Comparison of ENCODE assay signal across 28 cellular contexts in genomic region chr2:6943523-6943922, GRCh38. TPM values are rescaled to one million over a fixed set of nuclear protein-coding genes. Genes with fewer than 3 reads are reported as not detected.
DNase-seq lines count a peak whose midpoint lies in the region; ATAC-seq and TF ChIP-seq lines count a peak whose summit lies in the region.
"Had no signal": no experiment of that assay in that cellular context is flagged by ENCODE, and none has a peak within 500 bp of the region (broad histone marks: within the 10 kb centered on the region; RNA-seq: fewer than 3 reads in every experiment).

No MANE protein-coding gene starts in this region.

- 93 to 98% methylated on average over 6 of the region's 6 CpGs for WGBS in endodermal cell (ENCODE audit: insufficient coverage in 1 of 2, insufficient read length in 1 of 2), 2 experiments
- WGBS in mesenchymal stem cell = 96% methylated on average over 6 of the region's 6 CpGs

- no peak overlapping the region for H2BK12ac ChIP-seq in mesenchymal stem cell (ENCODE audit: low read length in 2 of 2)

- H2BK120ac ChIP-seq in mesenchymal stem cell (ENCODE audit: low read depth, low read length) = no peak overlapping the region

- H3K27me3 Mint-ChIP-seq in activated CD4-positive, alpha-beta T cell treated with anti-CD3 and anti-CD28 coated beads, Interleukin-2, amount 10 ng/mL, durations not matched to agents 7 days and 5 days = no peaks in the 10 kb centered on the region
- H3K27me3 Mint-ChIP-seq in endodermal cell (ENCODE audit: insufficient read depth) (no peaks in the 10 kb centered on the region), type B pancreatic cell (no peaks in the 10 kb centered on the region), T-cell (no peaks in the 10 kb centered on the region)
- H3K27me3 Mint-ChIP-seq: activated naive CD8-positive, alpha-beta T cell treated with anti-CD3 and anti-CD28 coated beads, Interleukin-2, amount 10 ng/mL, durations not matched to agents 7 days and 5 days had no signal

- H3K9me3 Mint-ChIP-seq in activated CD4-positive, alpha-beta T cell treated with anti-CD3 and anti-CD28 coated beads, Interleukin-2, amount 10 ng/mL, durations not matched to agents 7 days and 5 days = no peaks in the 10 kb centered on the region
- H3K9me3 Mint-ChIP-seq in endodermal cell (no peaks in the 10 kb centered on the region), type B pancreatic cell (no peaks in the 10 kb centered on the region), T-cell (no peaks in the 10 kb centered on the region)
- H3K9me3 Mint-ChIP-seq: activated naive CD8-positive, alpha-beta T cell treated with anti-CD3 and anti-CD28 coated beads, Interleukin-2, amount 10 ng/mL, durations not matched to agents 7 days and 5 days; CD4-positive, CD25-positive, alpha-beta regulatory T cell; GM23338; IgD-negative memory B cell had no signal

- peak overlapping the region; percentile 2 for H3K27ac Mint-ChIP-seq in activated CD4-positive, alpha-beta T cell treated with anti-CD3 and anti-CD28 coated beads, Interleukin-2, amount 10 ng/mL, durations not matched to agents 7 days and 5 days
- H3K27ac Mint-ChIP-seq in endodermal cell = no peak overlapping the region
- no peak overlapping the region for H3K27ac Mint-ChIP-seq in type B pancreatic cell
- peak overlapping the region in 1 of 2 donors; percentile 8 for H3K27ac Mint-ChIP-seq in T-cell
- H3K27ac Mint-ChIP-seq: GM23338, HFFc6, IgD-negative memory B cell had no signal

- H2BK15ac ChIP-seq in mesenchymal stem cell (ENCODE audit: low read depth, poor library complexity, severe bottlenecking) = no peak overlapping the region

- POLR2A ChIA-PET in activated CD4-positive, alpha-beta T cell treated with anti-CD3 and anti-CD28 coated beads, Interleukin-2, amount 10 ng/mL, durations not matched to agents 7 days and 5 days (lab: Charles Lee) = no interaction called here
- POLR2A ChIA-PET in T-cell (lab: Charles Lee) = no interaction called here

- H3K18ac ChIP-seq in mesenchymal stem cell (ENCODE audit: low read depth in 1 of 2, low read length in 2 of 2) = no peak overlapping the region

- H3K9ac ChIP-seq in endodermal cell (ENCODE audit: extremely low read depth, low read length, poor library complexity, severe bottlenecking) (no peak overlapping the region), subcutaneous abdominal adipose tissue (ENCODE audit: low read length in 5 of 5) (no peak overlapping the region), mesenchymal stem cell (ENCODE audit: low read length) (no peak overlapping the region)

- H3K9me3 ChIP-seq in SJSA1 (replicated peaks) = no peaks in the 10 kb centered on the region
- H3K9me3 ChIP-seq in endodermal cell (ENCODE audit: control insufficient read depth, low read length) = no peaks in the 10 kb centered on the region
- no peaks in the 10 kb centered on the region for H3K9me3 ChIP-seq in subcutaneous abdominal adipose tissue (ENCODE audit: control insufficient read depth in 5 of 5, low read length in 5 of 5)
- H3K9me3 ChIP-seq in mesenchymal stem cell (ENCODE audit: control insufficient read depth, low read length) = no peaks in the 10 kb centered on the region
- H3K9me3 ChIP-seq: colonic mucosa, prostate gland, sigmoid colon had no signal

- H3K4me2 ChIP-seq in mesenchymal stem cell (ENCODE audit: low read length, poor library complexity, severe bottlenecking) = no peak overlapping the region
- H3K4me2 ChIP-seq: GM23338 had no signal

- H2AFZ ChIP-seq in mesenchymal stem cell (ENCODE audit: low read depth, low read length) = no peak overlapping the region
- H2AFZ ChIP-seq: GM23338 had no signal

- H2BK5ac ChIP-seq in mesenchymal stem cell (ENCODE audit: low read depth, low read length, poor library complexity, severe bottlenecking) = no peak overlapping the region

- H3K4me1 ChIP-seq in SJSA1 (replicated peaks) (peaks cover 23% of the 10 kb centered on the region), endodermal cell (ENCODE audit: control insufficient read depth, insufficient read depth, low read length) (no peaks in the 10 kb centered on the region), subcutaneous abdominal adipose tissue (ENCODE audit: control insufficient read depth in 5 of 5, insufficient read depth in 5 of 5, low read length in 5 of 5) (peaks cover 0 to 31% (median 29%) of the 10 kb centered on the region in 5 donors), mesenchymal stem cell (ENCODE audit: control insufficient read depth, insufficient read depth, low read depth, low read length) (peaks cover 4% of the 10 kb centered on the region)
- H3K4me1 ChIP-seq: colonic mucosa, prostate gland had no signal

- peak overlapping the region; percentile 33; the same call in 1 of the 2 replicates for H3K27ac ChIP-seq in SJSA1
- no peak overlapping the region for H3K27ac ChIP-seq in endodermal cell (ENCODE audit: low read depth, low read length)
- H3K27ac ChIP-seq in subcutaneous abdominal adipose tissue (ENCODE audit: low read depth, low read length) = peak overlapping the region; percentile 78
- no peak overlapping the region for H3K27ac ChIP-seq in mesenchymal stem cell (ENCODE audit: low read length, poor library complexity, severe bottlenecking)
- H3K27ac ChIP-seq: cardiac muscle cell, colonic mucosa, prostate gland, VCaP had no signal

- no peak for DNase-seq in activated CD4-positive, alpha-beta T cell treated with anti-CD3 and anti-CD28 coated beads, Interleukin-2, amount 10 ng/mL, durations not matched to agents 7 days and 5 days
- DNase-seq in activated CD4-positive, alpha-beta T cell treated with anti-CD3 and anti-CD28 coated beads for 4 hours = no peak
- DNase-seq in SJSA1 (ENCODE audit: low read depth in 1 of 2, low spot score in 2 of 2) (no peak), endodermal cell (peak; percentile 31), type B pancreatic cell (ENCODE audit: extremely low spot score, unreplicated experiment) (no peak), T-cell (no peak), mesenchymal stem cell (no peak)
- DNase-seq: activated CD4-positive, alpha-beta T cell treated with anti-CD3 and anti-CD28 coated beads, Interleukin-2, amount 50 U/mL, for 4 hours; activated naive CD8-positive, alpha-beta T cell treated with anti-CD3 and anti-CD28 coated beads, Interleukin-2, amount 10 ng/mL, durations not matched to agents 7 days and 5 days; CD4-positive, CD25-positive, alpha-beta regulatory T cell; colonic mucosa; effector memory CD4-positive, alpha-beta T cell; erythroblast; HFFc6; NCI-H2107; NCI-H345; NCI-H69; SHP77 treated with DMSO at 0.1 percent for 48 hours; sigmoid colon; stimulated activated CD4-positive, alpha-beta T cell treated with anti-CD3 and anti-CD28 coated beads, Interleukin-4, amount 100 ng/mL, for 24 hours; T1000 had no signal

- H2AK5ac ChIP-seq in mesenchymal stem cell (ENCODE audit: low read length, severe bottlenecking) = no peak overlapping the region

- H3K79me1 ChIP-seq in mesenchymal stem cell (replicated peaks; ENCODE audit: low read length, poor library complexity, severe bottlenecking) = no peaks in the 10 kb centered on the region

- H3K14ac ChIP-seq in mesenchymal stem cell (ENCODE audit: low read length in 2 of 2) = no peak overlapping the region

- H3K4me3 ChIP-seq in SJSA1 (no peak overlapping the region), endodermal cell (ENCODE audit: low read length) (no peak overlapping the region), subcutaneous abdominal adipose tissue (ENCODE audit: low read depth in 1 of 5, low read length in 5 of 5) (no peak overlapping the region), mesenchymal stem cell (ENCODE audit: insufficient read depth in 1 of 2, low read depth in 1 of 2, low read length in 2 of 2) (no peak overlapping the region)
- H3K4me3 ChIP-seq: cardiac muscle cell, colonic mucosa, GM23338, prostate gland, sigmoid colon had no signal

- H3K27me3 ChIP-seq in SJSA1 (replicated peaks) (no peaks in the 10 kb centered on the region), endodermal cell (ENCODE audit: control insufficient read depth, insufficient read depth, low read length, poor library complexity, severe bottlenecking) (no peaks in the 10 kb centered on the region), subcutaneous abdominal adipose tissue (ENCODE audit: control insufficient read depth in 5 of 5, insufficient read depth in 4 of 5, low read length in 5 of 5) (no peaks in the 10 kb centered on the region), mesenchymal stem cell (ENCODE audit: control insufficient read depth in 1 of 2, insufficient read depth in 1 of 2, low read length in 2 of 2) (no peaks in the 10 kb centered on the region)
- H3K27me3 ChIP-seq: cardiac muscle cell, colonic mucosa, sigmoid colon had no signal

- H3K36me3 Mint-ChIP-seq in activated CD4-positive, alpha-beta T cell treated with anti-CD3 and anti-CD28 coated beads, Interleukin-2, amount 10 ng/mL, durations not matched to agents 7 days and 5 days (ENCODE audit: low read depth) = peaks cover 62% of the 10 kb centered on the region
- H3K36me3 Mint-ChIP-seq in endodermal cell (ENCODE audit: low read depth) (peaks cover 11% of the 10 kb centered on the region), type B pancreatic cell (peaks cover 40% of the 10 kb centered on the region), T-cell (peaks cover 51% of the 10 kb centered on the region)

- TF ChIP-seq CTCF in endodermal cell (conservative IDR thresholded peaks at IDR 0.05) = no peak
- TF ChIP-seq CTCF in type B pancreatic cell (conservative IDR thresholded peaks at IDR 0.05) = no peak

- no peaks in the 10 kb centered on the region for H3K36me3 ChIP-seq in SJSA1
- no peaks in the 10 kb centered on the region for H3K36me3 ChIP-seq in endodermal cell (ENCODE audit: control insufficient read depth, insufficient read depth, low read length)
- H3K36me3 ChIP-seq in subcutaneous abdominal adipose tissue (ENCODE audit: control insufficient read depth in 5 of 5, insufficient read depth in 5 of 5, low read length in 5 of 5) = peaks cover 0 to 15% (median 9%) of the 10 kb centered on the region in 5 donors
- H3K36me3 ChIP-seq in mesenchymal stem cell (ENCODE audit: control insufficient read depth in 1 of 2, insufficient read depth in 2 of 2, low read depth in 1 of 2, low read length in 2 of 2) = peaks cover 0 to 24% of the 10 kb centered on the region in 2 experiments
- H3K36me3 ChIP-seq: cardiac muscle cell, colonic mucosa, prostate gland had no signal

- H3K4me1 Mint-ChIP-seq in activated CD4-positive, alpha-beta T cell treated with anti-CD3 and anti-CD28 coated beads, Interleukin-2, amount 10 ng/mL, durations not matched to agents 7 days and 5 days = peaks cover 43% of the 10 kb centered on the region
- peaks cover 12% of the 10 kb centered on the region for H3K4me1 Mint-ChIP-seq in endodermal cell
- peaks cover 6% of the 10 kb centered on the region for H3K4me1 Mint-ChIP-seq in type B pancreatic cell (ENCODE audit: unreplicated experiment)
- H3K4me1 Mint-ChIP-seq in T-cell = peaks cover 52 to 57% (median 52%) of the 10 kb centered on the region in 3 donors

- no peak overlapping the region for H3K23ac ChIP-seq in mesenchymal stem cell (ENCODE audit: low read length in 2 of 2)

- no peak for ATAC-seq in T-cell (replicated peaks in 1 of 4)
- ATAC-seq: GM23338, Panc1 had no signal

- no peak overlapping the region for H3K4ac ChIP-seq in mesenchymal stem cell (ENCODE audit: low read depth in 1 of 2, low read length in 2 of 2)

- no peak overlapping the region for H3K4me3 Mint-ChIP-seq in activated CD4-positive, alpha-beta T cell treated with anti-CD3 and anti-CD28 coated beads, Interleukin-2, amount 10 ng/mL, durations not matched to agents 7 days and 5 days
- H3K4me3 Mint-ChIP-seq in endodermal cell (no peak overlapping the region), type B pancreatic cell (no peak overlapping the region), T-cell (no peak overlapping the region)
- H3K4me3 Mint-ChIP-seq: CD4-positive, CD25-positive, alpha-beta regulatory T cell; GM23338; HFFc6 had no signal

- CTCF ChIA-PET in activated CD4-positive, alpha-beta T cell treated with anti-CD3 and anti-CD28 coated beads, Interleukin-2, amount 10 ng/mL, durations not matched to agents 7 days and 5 days (lab: Charles Lee) = no interaction called here
- CTCF ChIA-PET in T-cell (lab: Charles Lee) = no interaction called here

- H4K91ac ChIP-seq in mesenchymal stem cell (ENCODE audit: low read length) = no peak overlapping the region

- no peak overlapping the region for H4K8ac ChIP-seq in mesenchymal stem cell (ENCODE audit: low read length)

RNA-seq across cellular contexts. Expression of gene RNF144A, which starts 26.3 kb away (rescaled TPM):
- total RNA-seq in activated CD4-positive, alpha-beta T cell treated with anti-CD3 and anti-CD28 coated beads, Interleukin-2, amount 10 ng/mL, durations not matched to agents 7 days and 5 days = 100 to 1,000 TPM in 1 of 2 experiments, 10 to 100 TPM in 1; 89.6 to 101 TPM
- 5.3 and 7.3 TPM in 2 replicates for total RNA-seq in SJSA1 (2014; rRNA removed; shearing (Covaris generic))
- total RNA-seq in endodermal cell (10 to 100 TPM; 12.4 to 26.0 TPM), type B pancreatic cell (ENCODE audit: low replicate concordance) (23.2 and 35.6 TPM in 2 replicates), T-cell (10 to 100 TPM; 46.3 to 93.1 (median 79.9) TPM)
- 31.7 TPM for polyA plus RNA-seq in endodermal cell (2013, experiment 1 of 2)
- polyA plus RNA-seq in endodermal cell (2013, experiment 2 of 2) = 25.7 TPM
- 9.0 TPM for polyA plus RNA-seq in mesenchymal stem cell (2013, experiment 1 of 2)
- 9.1 TPM for polyA plus RNA-seq in mesenchymal stem cell (2013, experiment 2 of 2)
- total RNA-seq: HFFc6 had no signal

Comparison
In these comparisons a context has a peak if more than half of its experiments do, and no peak if none do; other contexts are left out.
1. H3K27ac ChIP-seq: peak in SJSA1 (single experiment) and subcutaneous abdominal adipose tissue (single experiment); none in endodermal cell (single experiment) and mesenchymal stem cell (single experiment).